ENCODE assay signal across 14 cellular contexts in the genomic region with DNA sequence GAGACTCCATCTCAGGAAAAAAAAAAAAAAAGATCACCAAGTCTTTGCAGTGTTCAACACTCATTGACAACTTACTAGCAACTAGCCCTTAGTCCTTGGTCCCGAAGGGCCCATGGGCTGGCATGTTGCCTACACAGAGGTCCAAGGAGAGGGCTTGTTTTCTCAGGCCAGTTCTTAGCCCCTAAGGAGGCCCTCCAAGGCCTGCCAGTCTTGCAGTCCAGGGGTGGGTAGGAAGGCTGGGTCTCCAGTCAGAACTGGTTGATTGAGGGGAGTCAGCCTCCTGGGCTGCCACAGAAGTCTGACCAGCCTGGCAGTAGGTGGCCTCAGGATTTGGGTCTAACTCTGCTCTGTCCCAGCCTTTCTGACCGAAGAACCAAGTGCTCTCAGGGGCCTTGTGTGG. TPM values are rescaled to one million over a fixed set of nuclear protein-coding genes. Genes with fewer than 3 reads are reported as not detected.
DNase-seq lines count a peak whose midpoint lies in the region; ATAC-seq and FAIRE-seq lines count a peak whose summit lies in the region.
"Had no signal": no experiment of that assay in that cellular context is flagged by ENCODE, and none has a peak within 500 bp of the region (broad histone marks: within the 10 kb centered on the region; RNA-seq: fewer than 3 reads in every experiment).

No MANE protein-coding gene starts in this region.

- in situ Hi-C loops in GM23248 (cut with MboI): no loop called here

- no peak for DNase-seq in GM23248
- DNase-seq in caudate nucleus (lab: John Stamatoyannopoulos, UW): no peak
- no peak for DNase-seq in small intestine
- no peak for DNase-seq in NCI-H2196 (lab: John Stamatoyannopoulos, UW; ENCODE audit: unreplicated experiment)
- DNase-seq: activated CD4-positive, alpha-beta T cell treated with anti-CD3 and anti-CD28 coated beads for 48 hours; naive B cell; SIG-M5 had no signal

- WGBS in GM23248 (ENCODE audit: low coverage in 1 of 2, low lambda C conversion rate in 2 of 2, missing lambda C conversion rate in 2 of 2), 2 experiments: 66 to 96% methylated on average over 2 of the region's 2 CpGs
- WGBS in small intestine, 3 donors: 63 to 86% (median 83%) methylated on average over 2 of the region's 2 CpGs

- H3K36me3 ChIP-seq in GM23248 (ENCODE audit: low read depth) (no peaks in the 10 kb centered on the region), small intestine (ENCODE audit: control insufficient read depth in 2 of 2, insufficient read depth in 2 of 2, low read length in 2 of 2) (peaks cover 0 to 4% of the 10 kb centered on the region in 2 donors)

- H3K9me3 ChIP-seq in GM23248 (ENCODE audit: low read depth): no peaks in the 10 kb centered on the region
- H3K9me3 ChIP-seq in small intestine (ENCODE audit: control insufficient read depth, low read depth): no peaks in the 10 kb centered on the region

- no peaks in the 10 kb centered on the region for H4K20me1 ChIP-seq in GM23248 (ENCODE audit: insufficient read depth)

- peaks cover 58% of the 10 kb centered on the region for H3K4me1 ChIP-seq in GM23248 (ENCODE audit: insufficient read depth)
- H3K4me1 ChIP-seq in small intestine (ENCODE audit: control insufficient read depth in 2 of 2, insufficient read depth in 1 of 2, low read depth in 1 of 2, low read length in 1 of 2): peaks cover 0 to 11% of the 10 kb centered on the region in 2 donors

- no peak for FAIRE-seq in small intestine (lab: Jason Lieb, UNC)
- FAIRE-seq: GM12878 had no signal

- H3F3A ChIP-seq in GM23248 (ENCODE audit: insufficient read depth): peaks cover 17% of the 10 kb centered on the region

- no peaks in the 10 kb centered on the region for H3K9me2 ChIP-seq in GM23248 (ENCODE audit: insufficient read depth)

- no peak overlapping the region for H2AFZ ChIP-seq in GM23248

- peaks cover 30% of the 10 kb centered on the region for H3K79me2 ChIP-seq in GM23248 (ENCODE audit: insufficient read depth)

- ATAC-seq in HG03354 (IDR thresholded peaks at IDR 0.05; ENCODE audit: poor library complexity, severe bottlenecking, unreplicated experiment) (no peak), HG03342 (IDR thresholded peaks at IDR 0.05; ENCODE audit: unreplicated experiment) (no peak), GM19455 (IDR thresholded peaks at IDR 0.05; ENCODE audit: unreplicated experiment) (no peak)
- ATAC-seq: activated naive CD4-positive, alpha-beta T cell treated with anti-CD3 and anti-CD28 coated beads, Interleukin-2, amount 50 U/mL, for 72 hours; GM12878 had no signal

- H3K9ac ChIP-seq in GM23248: peak overlapping the region; percentile 69
- H3K9ac ChIP-seq: KMS-11 had no signal

- peak overlapping the region; percentile 40 for H3K4me2 ChIP-seq in GM23248 (ENCODE audit: unreplicated experiment)
- H3K4me2 ChIP-seq: KMS-11 had no signal

- H3K27ac ChIP-seq in GM23248 (peak overlapping the region; percentile 84), caudate nucleus (ENCODE audit: low read depth, low read length) (peak overlapping the region; percentile 78), layer of hippocampus (ENCODE audit: low read depth, low read length) (peak overlapping the region; percentile 42), small intestine (ENCODE audit: low read depth in 1 of 2, low read length in 1 of 2) (peak overlapping the region; percentile 56 to 72)
- H3K27ac ChIP-seq: KMS-11 had no signal

- H3K4me3 ChIP-seq in GM23248 (no peak overlapping the region), small intestine (ENCODE audit: low read depth in 1 of 2, low read length in 2 of 2) (no peak overlapping the region)
- H3K4me3 ChIP-seq: GM12878 had no signal

- H3K27me3 ChIP-seq in GM23248 (replicated peaks; ENCODE audit: insufficient read depth): no peaks in the 10 kb centered on the region
- no peaks in the 10 kb centered on the region for H3K27me3 ChIP-seq in layer of hippocampus (ENCODE audit: control insufficient read depth, insufficient read depth, low read length)
- no peaks in the 10 kb centered on the region for H3K27me3 ChIP-seq in small intestine (ENCODE audit: control insufficient read depth in 2 of 2, insufficient read depth in 2 of 2, low read length in 2 of 2)

RNA-seq across cellular contexts. Expression of a gene that starts 32.7 kb away (rescaled TPM):
- 69.4 and 81.7 TPM in 2 replicates for total RNA-seq in GM23248 (2014; rRNA removed; shearing (Covaris generic))
- polyA plus RNA-seq in GM23248 (2016; fragmentation: Nextera tagmentation; extraction: Ambion mirVana) (4.0 and 4.3 TPM in 2 replicates), small intestine (1 to 10 TPM in 2 of 3 donors, under 1 TPM in 1; 0.89 to 7.0 (median 2.2) TPM)

RNA-seq across cellular contexts. Expression of a gene that starts 34.1 kb away (rescaled TPM):
- 96.9 and 113 TPM in 2 replicates for total RNA-seq in GM23248 (2014; rRNA removed; shearing (Covaris generic))
- 59.9 and 60.8 TPM in 2 replicates for polyA plus RNA-seq in GM23248 (2016; fragmentation: Nextera tagmentation; extraction: Ambion mirVana)
- polyA plus RNA-seq in small intestine: 100 to 1,000 TPM in 1 of 3 donors, 10 to 100 TPM in 2; 50.8 to 113 (median 55.9) TPM

RNA-seq across cellular contexts. Expression of a gene that starts 34.7 kb away (rescaled TPM):
- 51.5 and 55.4 TPM in 2 replicates for total RNA-seq in GM23248 (2014; rRNA removed; shearing (Covaris generic))
- polyA plus RNA-seq in GM23248 (2016; fragmentation: Nextera tagmentation; extraction: Ambion mirVana) (61.4 and 66.0 TPM in 2 replicates), small intestine (100 to 1,000 TPM in 2 of 3 donors, 10 to 100 TPM in 1; 55.0 to 122 (median 103) TPM)
